Comparison of ENCODE assay signal across 1 cellular context in genomic region chr6:125046107-125046925, GRCh38.
TF ChIP-seq lines count a peak whose summit lies in the region.

No MANE protein-coding gene starts in this region.

TF ChIP-seq in GM23338, 12 proteins besides CTCF, POLR2A, EP300 and RAD21:
- 0 out of 2 replicates have a peak, but pooled peaks have one; percentile 8 for TF ChIP-seq ZNF462 (CRISPR knock-in tag; IDR thresholded peaks at IDR 0.05)
- TF ChIP-seq CREB1 (CRISPR knock-in tag; IDR thresholded peaks at IDR 0.05; ENCODE audit: low read depth), result no peak
